Comparison of ENCODE assay signal across 10 cellular contexts in genomic region chr15:76309561-76310330, GRCh38. TPM values are rescaled to one million over a fixed set of nuclear protein-coding genes. Genes with fewer than 3 reads are reported as not detected.
DNase-seq lines count a peak whose midpoint lies in the region; ATAC-seq and TF ChIP-seq lines count a peak whose summit lies in the region.
"Had no signal": no experiment of that assay in that cellular context is flagged by ENCODE, and none has a peak within 500 bp of the region (broad histone marks: within the 10 kb centered on the region; RNA-seq: fewer than 3 reads in every experiment).

No MANE protein-coding gene starts in this region.

- POLR2A ChIA-PET in naive thymus-derived CD4-positive, alpha-beta T cell (lab: Charles Lee), result interaction anchor here (0.5 to 0.6 kb wide), 2 partner anchors 14 to 20 kb away, joined by 3 to 5 read pairs; no protein-coding TSS in a partner anchor

- H3K4me1 ChIP-seq in HUES64 (ENCODE audit: insufficient read depth, low read length), result no peaks in the 10 kb centered on the region; the same call in none of the 2 replicates
- peaks cover 7 to 12% of the 10 kb centered on the region in 2 donors for H3K4me1 ChIP-seq in naive thymus-derived CD4-positive, alpha-beta T cell (ENCODE audit: control insufficient read depth in 2 of 2, insufficient read depth in 2 of 2, low read length in 2 of 2)

- peaks cover 3 to 5% (median 4%) of the 10 kb centered on the region in 3 donors for H3K27me3 Mint-ChIP-seq in CD14-positive monocyte (ENCODE audit: low read depth in 3 of 3)
- H3K27me3 Mint-ChIP-seq in brain, result peaks cover 6% of the 10 kb centered on the region
- H3K27me3 Mint-ChIP-seq in naive thymus-derived CD4-positive, alpha-beta T cell, result no peaks in the 10 kb centered on the region

- no peak for DNase-seq in CD14-positive monocyte (ENCODE audit: low spot score)
- no peak for DNase-seq in naive thymus-derived CD4-positive, alpha-beta T cell
- no peak for DNase-seq in A172 (ENCODE audit: low spot score)
- no peak for DNase-seq in NOMO-1 treated with DMSO at 0.1 percent for 48 hours (lab: John Stamatoyannopoulos, UW; ENCODE audit: unreplicated experiment)
- DNase-seq: activated CD4-positive, CD25-positive, alpha-beta regulatory T cell treated with anti-CD3 and anti-CD28 coated beads, Interleukin-2, amount 50 U/mL, for 72 hours; NCI-H1105 had no signal

- no peak for ATAC-seq in naive thymus-derived CD4-positive, alpha-beta T cell
- ATAC-seq in HG03175 (IDR thresholded peaks at IDR 0.05; ENCODE audit: unreplicated experiment) (no peak), GM19467 (IDR thresholded peaks at IDR 0.05; ENCODE audit: unreplicated experiment) (no peak)

- WGBS in HUES64, result 88% methylated on average over 13 of the region's 14 CpGs

- H3K4me1 Mint-ChIP-seq in CD14-positive monocyte (peaks cover 35% of the 10 kb centered on the region), brain (peaks cover 38% of the 10 kb centered on the region)
- peaks cover 21 to 60% (median 45%) of the 10 kb centered on the region in 7 donors for H3K4me1 Mint-ChIP-seq in naive thymus-derived CD4-positive, alpha-beta T cell

- intact Hi-C loops in CD14-positive monocyte (cut with micrococcal nuclease), result no loop called here
- intact Hi-C loops in naive thymus-derived CD4-positive, alpha-beta T cell (cut with micrococcal nuclease), result loop anchor here in 1 of 2 donors (2.0 kb wide), 1 partner anchor 31 kb away; no protein-coding TSS in a partner anchor

- H3K4me3 ChIP-seq in HUES64 (ENCODE audit: low read length), result peak overlapping the region; percentile 97
- H3K4me3 ChIP-seq in naive thymus-derived CD4-positive, alpha-beta T cell (ENCODE audit: low read length), result peak overlapping the region; percentile 100

- H3K9me3 Mint-ChIP-seq in CD14-positive monocyte (peaks cover 0 to 3% (median 0%) of the 10 kb centered on the region in 7 donors), brain (peaks cover 3 to 5% (median 4%) of the 10 kb centered on the region in 5 experiments)
- peaks cover 0 to 4% (median 0%) of the 10 kb centered on the region in 11 donors for H3K9me3 Mint-ChIP-seq in naive thymus-derived CD4-positive, alpha-beta T cell

- H3K27ac Mint-ChIP-seq in CD14-positive monocyte (peak overlapping the region in 2 of 7 donors; percentile 77 to 83), brain (peak overlapping the region in 4 of 5 experiments; percentile 27 to 87 (median 61))
- H3K27ac Mint-ChIP-seq in naive thymus-derived CD4-positive, alpha-beta T cell, result peak overlapping the region in 5 of 9 donors; percentile 33 to 89 (median 70)

- no peaks in the 10 kb centered on the region for H3K9me3 ChIP-seq in HUES64 (ENCODE audit: insufficient read depth, low read depth, low read length)
- no peaks in the 10 kb centered on the region for H3K9me3 ChIP-seq in naive thymus-derived CD4-positive, alpha-beta T cell (ENCODE audit: control insufficient read depth in 2 of 3, low read length in 3 of 3)

- peak overlapping the region; percentile 18 to 94 for H3K4me3 Mint-ChIP-seq in CD14-positive monocyte
- peak overlapping the region; percentile 91 to 97 (median 92) for H3K4me3 Mint-ChIP-seq in brain
- H3K4me3 Mint-ChIP-seq in naive thymus-derived CD4-positive, alpha-beta T cell, result peak overlapping the region; percentile 82 to 93 (median 90)

- no peak overlapping the region for H3K9ac ChIP-seq in HUES64 (ENCODE audit: low read depth, low read length)

- TF ChIP-seq CTCF in CD14-positive monocyte (IDR thresholded peaks at IDR 0.05) (no peak), brain (conservative IDR thresholded peaks at IDR 0.05) (no peak)

- H3K27ac ChIP-seq in HUES64 (ENCODE audit: low read depth, low read length), result no peak overlapping the region
- H3K27ac ChIP-seq in naive thymus-derived CD4-positive, alpha-beta T cell (ENCODE audit: low read depth, low read length), result no peak overlapping the region

- peaks cover 1 to 3% of the 10 kb centered on the region in 2 donors for H3K36me3 Mint-ChIP-seq in CD14-positive monocyte
- peaks cover 29% of the 10 kb centered on the region for H3K36me3 Mint-ChIP-seq in brain
- peaks cover 0 to 8% (median 8%) of the 10 kb centered on the region in 5 donors for H3K36me3 Mint-ChIP-seq in naive thymus-derived CD4-positive, alpha-beta T cell

- CTCF ChIA-PET in naive thymus-derived CD4-positive, alpha-beta T cell (lab: Charles Lee), result no interaction called here

- H3K27me3 ChIP-seq in HUES64 (ENCODE audit: insufficient read depth, low read length), result 0 out of 2 replicates have a peak, but pooled peaks cover 4% of the 10 kb centered on the region
- no peaks in the 10 kb centered on the region for H3K27me3 ChIP-seq in naive thymus-derived CD4-positive, alpha-beta T cell (ENCODE audit: control insufficient read depth in 2 of 2, insufficient read depth in 2 of 2, low read length in 2 of 2)

- no peaks in the 10 kb centered on the region for H3K36me3 ChIP-seq in HUES64 (ENCODE audit: insufficient read depth, low read length)
- H3K36me3 ChIP-seq in naive thymus-derived CD4-positive, alpha-beta T cell (ENCODE audit: control insufficient read depth in 2 of 3, insufficient read depth in 3 of 3, low read length in 3 of 3), result peaks cover 0 to 5% (median 0%) of the 10 kb centered on the region in 3 experiments

RNA-seq across cellular contexts. Expression of gene ETFA, which starts 1.5 kb away (rescaled TPM):
- polyA plus RNA-seq in CD14-positive monocyte, result 100 to 1,000 TPM; 166 to 178 TPM
- 61.9 TPM for polyA plus RNA-seq in HUES64 (2013, experiment 1 of 2)
- 61.7 TPM for polyA plus RNA-seq in HUES64 (2013, experiment 2 of 2)
- 87.7 TPM for polyA plus RNA-seq in brain (ENCODE audit: insufficient read depth, low read depth, low replicate concordance)
- total RNA-seq in naive thymus-derived CD4-positive, alpha-beta T cell, result 100 to 1,000 TPM in 1 of 5 experiments, 10 to 100 TPM in 4; 38.3 to 102 (median 47.8) TPM
- polyA plus RNA-seq in naive thymus-derived CD4-positive, alpha-beta T cell, result 100 to 1,000 TPM in 1 of 2 donors, 10 to 100 TPM in 1; 99.1 to 109 TPM
- total RNA-seq in A172 (2014; rRNA removed; shearing (Covaris generic)), result 163 and 223 TPM in 2 replicates

RNA-seq across cellular contexts. Expression of gene ISL2, which starts 26.8 kb away (rescaled TPM):
- polyA plus RNA-seq in CD14-positive monocyte (under 1 TPM; 0.40 to 0.52 TPM), brain (ENCODE audit: insufficient read depth, low read depth, low replicate concordance) (4.7 TPM)
- polyA plus RNA-seq in HUES64 (2013, experiment 1 of 2), result not detected
- not detected for polyA plus RNA-seq in HUES64 (2013, experiment 2 of 2)
- total RNA-seq in naive thymus-derived CD4-positive, alpha-beta T cell, result under 1 TPM in 3 of 5 experiments, not detected in 2; 0.21 to 0.51 (median 0.27) TPM
- not detected for polyA plus RNA-seq in naive thymus-derived CD4-positive, alpha-beta T cell
- total RNA-seq in A172 (2014; rRNA removed; shearing (Covaris generic)), result 1.7 and 2.9 TPM in 2 replicates
